Comparison of ENCODE assay signal across 8 cellular contexts in the genomic region with DNA sequence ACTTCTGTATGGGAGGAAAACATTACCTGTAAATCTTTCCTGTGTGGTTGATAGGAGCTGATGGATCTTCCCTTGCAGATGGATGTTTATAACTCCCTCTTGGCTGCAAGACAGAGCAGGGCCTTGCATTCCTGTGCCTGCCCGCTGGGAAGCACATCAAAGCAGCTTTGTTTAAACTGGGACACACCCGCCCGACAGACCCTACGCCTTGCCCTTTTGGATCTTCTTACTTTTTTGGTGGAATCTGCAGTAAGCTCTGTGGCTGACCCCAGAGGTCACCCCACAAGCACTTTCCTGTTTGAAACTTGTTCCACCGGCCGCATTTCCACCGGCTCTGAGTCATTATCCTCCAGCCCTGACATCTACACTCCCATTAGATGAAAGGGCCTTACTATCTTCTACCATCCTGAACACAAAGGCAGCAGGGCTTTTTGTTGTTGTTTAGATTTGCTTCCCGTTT.
DNase-seq lines count a peak whose midpoint lies in the region; ATAC-seq and TF ChIP-seq lines count a peak whose summit lies in the region.

No MANE protein-coding gene starts in this region.

- 0 out of 2 replicates have a peak, but pooled peaks cover 5% of the 10 kb centered on the region for H3F3A ChIP-seq in Loucy (ENCODE audit: low read depth)

- no peaks in the 10 kb centered on the region for H4K20me1 ChIP-seq in Loucy (ENCODE audit: insufficient read depth, low read length, poor library complexity, severe bottlenecking)

- intact Hi-C loops in left ventricle myocardium superior (cut with micrococcal nuclease): no loop called here

- H3K9ac ChIP-seq in Loucy (ENCODE audit: low read depth, low read length, poor library complexity, severe bottlenecking): peak overlapping the region; percentile 40

- TF ChIP-seq CTCF in Loucy (conservative IDR thresholded peaks at IDR 0.05; ENCODE audit: low read length): no peak
- no peak for TF ChIP-seq CTCF in GM10248 (IDR thresholded peaks at IDR 0.05; ENCODE audit: control extremely low read depth, extremely low read depth, low read depth, missing control alignments)

- peaks cover 60% of the 10 kb centered on the region for H3K4me1 ChIP-seq in Loucy (ENCODE audit: insufficient read depth, low read length, poor library complexity, severe bottlenecking)

- H3K27me3 ChIP-seq in Loucy (ENCODE audit: insufficient read depth, low read length, poor library complexity, severe bottlenecking): no peaks in the 10 kb centered on the region

- POLR2A ChIA-PET in GM10248 (lab: Yijun Ruan, JAX): no interaction called here

- H3K9me3 ChIP-seq in Loucy (ENCODE audit: insufficient read depth, low read depth, low read length): no peaks in the 10 kb centered on the region

- CTCF ChIA-PET in GM10248 (lab: Yijun Ruan, JAX): interaction anchor here (1.5 to 1.7 kb wide), 2 partner anchors 17 to 19 kb away, joined by 4 to 5 read pairs; no protein-coding TSS in a partner anchor

- peak overlapping the region; percentile 48 for H3K4me3 ChIP-seq in Loucy (ENCODE audit: low read length, poor library complexity, severe bottlenecking)

- ATAC-seq in left ventricle myocardium superior (peak; percentile 40), HG02678 (IDR thresholded peaks at IDR 0.05; ENCODE audit: unreplicated experiment) (no peak)

- no peaks in the 10 kb centered on the region; the same call in 1 of the 2 replicates for H3K79me2 ChIP-seq in Loucy (ENCODE audit: insufficient read depth, low read length)

- peak; percentile 25 for DNase-seq in activated T-cell treated with anti-CD3 and anti-CD28 coated beads for 48 hours (ENCODE audit: low read depth)
- no peak for DNase-seq in left ventricle myocardium superior
- DNase-seq in stimulated activated CD4-positive, alpha-beta T cell treated with anti-CD3 and anti-CD28 coated beads, Interleukin-1b, Interleukin-23, amount 100 ng/mL, for 48 hours: peak; percentile 36
- no peak for DNase-seq in SKM-1 (lab: John Stamatoyannopoulos, UW; ENCODE audit: unreplicated experiment)
- no peak for DNase-seq in GM10248 (ENCODE audit: extremely low spot score)
- DNase-seq in CD1c-positive myeloid dendritic cell (ENCODE audit: extremely low spot score): no peak

- no peaks in the 10 kb centered on the region for H3K9me2 ChIP-seq in Loucy (replicated peaks; ENCODE audit: low read depth, low read length)

- peak overlapping the region; percentile 47 for H3K4me2 ChIP-seq in Loucy (ENCODE audit: low read depth, low read length, poor library complexity, severe bottlenecking)

- H2AFZ ChIP-seq in Loucy (ENCODE audit: low read length): peak overlapping the region; percentile 21; the same call in 1 of the 2 replicates

- H3K36me3 ChIP-seq in Loucy (ENCODE audit: insufficient read depth, low read length): no peaks in the 10 kb centered on the region

Comparison
In these comparisons a context has a peak if more than half of its experiments do, and no peak if none do; other contexts are left out.
1. DNase-seq: peak in activated T-cell treated with anti-CD3 and anti-CD28 coated beads for 48 hours (single experiment) and stimulated activated CD4-positive, alpha-beta T cell treated with anti-CD3 and anti-CD28 coated beads, Interleukin-1b, Interleukin-23, amount 100 ng/mL, for 48 hours (single experiment); none in left ventricle myocardium superior (single experiment), SKM-1 (single experiment), GM10248 (single experiment) and CD1c-positive myeloid dendritic cell (single experiment).